8 cellular contexts compared by ENCODE assay signal in genomic region chr9:136631038-136632000, GRCh38. TPM values are rescaled to one million over a fixed set of nuclear protein-coding genes. Genes with fewer than 3 reads are reported as not detected.
DNase-seq lines count a peak whose midpoint lies in the region; ATAC-seq and TF ChIP-seq lines count a peak whose summit lies in the region.

No MANE protein-coding gene starts in this region.

- TF ChIP-seq CTCF in NB4 (IDR thresholded peaks at IDR 0.05; ENCODE audit: low read depth, low read length) (peak; percentile 56), retinal pigment epithelial cell (conservative IDR thresholded peaks at IDR 0.05; ENCODE audit: low read depth, low read length) (peak; percentile 80)

- ATAC-seq in HG03095 (IDR thresholded peaks at IDR 0.05; ENCODE audit: unreplicated experiment) (no peak), HG02588 (IDR thresholded peaks at IDR 0.05; ENCODE audit: unreplicated experiment) (no peak)

- H3K27me3 Mint-ChIP-seq in activated naive CD8-positive, alpha-beta T cell treated with anti-CD3 and anti-CD28 coated beads for 36 hours, result peaks cover 13% of the 10 kb centered on the region

- no peaks in the 10 kb centered on the region for H3K9me3 Mint-ChIP-seq in activated naive CD8-positive, alpha-beta T cell treated with anti-CD3 and anti-CD28 coated beads for 36 hours

- intact Hi-C loops in cardiac septum (cut with DNase I), result loop anchor here (1.0 kb wide), 1 partner anchor 143 kb away; no protein-coding TSS in a partner anchor

- no peaks in the 10 kb centered on the region for H3K36me3 Mint-ChIP-seq in activated naive CD8-positive, alpha-beta T cell treated with anti-CD3 and anti-CD28 coated beads for 36 hours

- peaks cover 3% of the 10 kb centered on the region for H3K4me1 Mint-ChIP-seq in activated naive CD8-positive, alpha-beta T cell treated with anti-CD3 and anti-CD28 coated beads for 36 hours

- H3K4me3 Mint-ChIP-seq in activated naive CD8-positive, alpha-beta T cell treated with anti-CD3 and anti-CD28 coated beads for 36 hours, result no peak overlapping the region

- H3K4me3 ChIP-seq in NB4 (ENCODE audit: low read depth, low read length) (no peak overlapping the region), retinal pigment epithelial cell (ENCODE audit: low read length) (no peak overlapping the region)

- no peak overlapping the region for H3K27ac Mint-ChIP-seq in activated naive CD8-positive, alpha-beta T cell treated with anti-CD3 and anti-CD28 coated beads for 36 hours

- no peak for TF ChIP-seq POLR2A in NB4 (IDR thresholded peaks at IDR 0.05; ENCODE audit: extremely low read depth, insufficient read length)

- DNase-seq in ELF-1 (ENCODE audit: low read depth, low spot score), result peak; percentile 83
- DNase-seq in NB4 (ENCODE audit: low read depth), result peak; percentile 82
- DNase-seq in SW480 (ENCODE audit: low spot score), result peak; percentile 80
- peak; percentile 70 for DNase-seq in activated naive CD8-positive, alpha-beta T cell treated with anti-CD3 and anti-CD28 coated beads for 36 hours
- peak; percentile 88 for DNase-seq in cardiac septum (ENCODE audit: low spot score)
- no peak for DNase-seq in retinal pigment epithelial cell (ENCODE audit: low read depth)

RNA-seq across cellular contexts. Expression of gene EGFL7, which starts 31.4 kb away (rescaled TPM):
- total RNA-seq in activated naive CD8-positive, alpha-beta T cell treated with anti-CD3 and anti-CD28 coated beads for 36 hours, result 1 to 10 TPM in 1 of 2 experiments, under 1 TPM in 1; 0.94 to 1.2 TPM
- total RNA-seq in cardiac septum, result 85.3 TPM

RNA-seq across cellular contexts. Expression of gene AGPAT2, which starts 55.9 kb away (rescaled TPM):
- 10 to 100 TPM; 14.6 to 16.1 TPM for total RNA-seq in activated naive CD8-positive, alpha-beta T cell treated with anti-CD3 and anti-CD28 coated beads for 36 hours
- 48.4 TPM for total RNA-seq in cardiac septum

Comparison
In these comparisons a context has a peak if more than half of its experiments do, and no peak if none do; other contexts are left out.
1. RNA of gene EGFL7, which starts 31.4 kb away (total RNA-seq): 85.3 TPM in cardiac septum (single experiment); 0.94 to 1.2 TPM in activated naive CD8-positive, alpha-beta T cell treated with anti-CD3 and anti-CD28 coated beads for 36 hours; every median in the first group is over 10 times any median in the second.